ENCODE assay signal across 8 cellular contexts in the genomic region with DNA sequence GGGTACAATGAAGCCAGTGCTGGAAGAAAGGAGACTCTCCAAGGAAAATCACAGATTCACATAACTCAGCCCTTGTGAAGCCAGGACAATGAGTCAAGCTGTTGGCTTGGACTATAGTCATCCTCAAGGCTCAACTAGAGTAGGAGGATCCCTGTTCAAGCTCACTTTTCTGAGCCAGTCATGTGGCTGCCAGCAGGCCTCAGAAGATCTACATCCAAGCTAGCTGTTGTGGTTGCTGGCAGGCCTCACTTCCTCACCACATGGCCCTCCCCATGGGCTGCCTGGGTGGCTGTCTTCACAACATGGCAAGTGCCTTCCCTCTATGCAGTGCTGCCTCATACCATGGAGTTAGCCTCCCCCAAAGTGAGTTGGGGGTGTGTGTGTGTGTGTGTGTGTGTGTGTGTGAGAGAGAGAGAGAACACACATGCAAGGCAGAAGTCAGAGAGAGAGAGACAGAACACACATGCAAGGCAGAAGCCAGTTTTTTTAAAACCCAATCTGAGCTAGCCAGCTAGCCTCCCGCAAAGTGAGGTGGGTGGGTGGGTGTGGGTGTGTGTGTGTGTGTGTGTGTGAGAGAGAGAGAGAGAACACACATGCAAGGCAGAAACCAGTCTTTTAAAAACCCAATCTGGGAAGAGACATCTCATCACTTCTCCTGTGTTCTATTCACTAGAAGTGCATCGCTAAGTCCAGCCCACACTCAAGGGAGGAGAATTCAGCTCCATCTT.
DNase-seq lines count a peak whose midpoint lies in the region; ATAC-seq lines count a peak whose summit lies in the region.

No MANE protein-coding gene starts in this region.

- DNase-seq in ACHN (peak; percentile 86), T-helper 2 cell (peak; percentile 39 to 99 (median 67)), amniotic stem cell (lab: John Stamatoyannopoulos, UW) (peak; percentile 83), hepatic stellate cell (ENCODE audit: low spot score) (peak; percentile 86), NCI-H2081 (lab: John Stamatoyannopoulos, UW) (no peak)
- peak; percentile 31 to 49 for DNase-seq in stimulated activated CD4-positive, alpha-beta T cell treated with anti-CD3 and anti-CD28 coated beads, Interleukin-15, amount 100 ng/mL, for 1 hour (ENCODE audit: low read depth in 1 of 2, low spot score in 1 of 2)

- ATAC-seq in GM19351 (IDR thresholded peaks at IDR 0.05; ENCODE audit: unreplicated experiment) (peak; percentile 94), HG03469 (IDR thresholded peaks at IDR 0.05; ENCODE audit: unreplicated experiment) (peak; percentile 92)

- in situ Hi-C loops in ACHN (cut with HindIII; ENCODE audit: low pct_ligation_motif_present, low pct_unique_long_range_greater_than_20kb, low sequenced_read_pairs): no loop called here

Comparison
In these comparisons a context has a peak if more than half of its experiments do, and no peak if none do; other contexts are left out.
1. DNase-seq: peak in ACHN (single experiment), T-helper 2 cell (5 of 5), amniotic stem cell (single experiment), hepatic stellate cell (single experiment) and stimulated activated CD4-positive, alpha-beta T cell treated with anti-CD3 and anti-CD28 coated beads, Interleukin-15, amount 100 ng/mL, for 1 hour (2 of 2); none in NCI-H2081 (0 of 2).